Comparison of ENCODE assay signal across 9 cellular contexts in genomic region chr10:27099916-27100799, GRCh38. TPM values are rescaled to one million over a fixed set of nuclear protein-coding genes. Genes with fewer than 3 reads are reported as not detected.
DNase-seq lines count a peak whose midpoint lies in the region; ATAC-seq, FAIRE-seq and TF ChIP-seq lines count a peak whose summit lies in the region.
"Had no signal": no experiment of that assay in that cellular context is flagged by ENCODE, and none has a peak within 500 bp of the region (broad histone marks: within the 10 kb centered on the region; RNA-seq: fewer than 3 reads in every experiment).

Gene ANKRD26 (minus strand): TSS chr10:27100494. CDS start chr10:27100326, 168 bp downstream.

- H3K9ac ChIP-seq in kidney (ENCODE audit: low read length in 2 of 2), result peak within 1 kb of the TSS; percentile 76 to 78

- peak; percentile 87 to 96 for DNase-seq in AML-193 (lab: John Stamatoyannopoulos, UW)
- DNase-seq in NCI-H446 treated with DMSO at 0.1 percent for 48 hours (lab: John Stamatoyannopoulos, UW), result peak; percentile 90
- DNase-seq in activated CD4-positive, alpha-beta T cell treated with anti-CD3 and anti-CD28 coated beads for 1 hour, result peak; percentile 95
- DNase-seq in cerebellum (ENCODE audit: low spot score), result peak; percentile 91
- DNase-seq in kidney, result peak; percentile 99
- DNase-seq in stimulated activated CD4-positive, alpha-beta T cell treated with anti-CD3 and anti-CD28 coated beads, Interleukin-15, amount 100 ng/mL, for 1 hour (ENCODE audit: low read depth in 1 of 2, low spot score in 1 of 2), result peak; percentile 91 to 94

- H3K4me3 ChIP-seq in kidney (ENCODE audit: low read length in 2 of 2), result peak within 1 kb of the TSS; percentile 78 to 83

- intact Hi-C loops in kidney (cut with DNase I), result no loop called here

- peak within 1 kb of the TSS; percentile 88 to 95 for H3K27ac ChIP-seq in kidney (ENCODE audit: low read depth in 2 of 2, low read length in 2 of 2)

- TF ChIP-seq CTCF in kidney (IDR thresholded peaks at IDR 0.05; ENCODE audit: borderline replicate concordance, extremely low read depth, insufficient read depth), result no peak

- no peaks in the 10 kb centered on the region for H3K36me3 ChIP-seq in kidney (ENCODE audit: control insufficient read depth in 1 of 2, insufficient read depth in 2 of 2, low read length in 2 of 2)

- ATAC-seq in GM19043 (IDR thresholded peaks at IDR 0.05; ENCODE audit: low read depth, unreplicated experiment), result peak; percentile 78
- peak; percentile 89 for ATAC-seq in HG03354 (IDR thresholded peaks at IDR 0.05; ENCODE audit: poor library complexity, severe bottlenecking, unreplicated experiment)

- no peak for FAIRE-seq in kidney (lab: Jason Lieb, UNC)
- FAIRE-seq: TTC549 had no signal

- no peaks in the 10 kb centered on the region for H3K9me3 ChIP-seq in kidney (ENCODE audit: control insufficient read depth in 1 of 2, low read length in 2 of 2)

- H3K4me1 ChIP-seq in kidney (ENCODE audit: control insufficient read depth in 1 of 2, insufficient read depth in 1 of 2, low read depth in 1 of 2, low read length in 2 of 2), result no peaks in the 10 kb centered on the region

RNA-seq across cellular contexts. Expression of gene ANKRD26, which starts in this region (rescaled TPM):
- total RNA-seq in cerebellum (30.9 TPM), kidney (9.3 TPM)
- polyA plus RNA-seq in kidney (ENCODE audit: insufficient read depth, low read depth, low replicate concordance), result 1.9 TPM

Comparison
In these comparisons a context has a peak if more than half of its experiments do, and no peak if none do; other contexts are left out.
1. Peak in every context shown above with its lines: DNase-seq, ATAC-seq, H3K4me3 ChIP-seq and H3K27ac ChIP-seq.